1 cellular context compared by ENCODE assay signal in the genomic region with DNA sequence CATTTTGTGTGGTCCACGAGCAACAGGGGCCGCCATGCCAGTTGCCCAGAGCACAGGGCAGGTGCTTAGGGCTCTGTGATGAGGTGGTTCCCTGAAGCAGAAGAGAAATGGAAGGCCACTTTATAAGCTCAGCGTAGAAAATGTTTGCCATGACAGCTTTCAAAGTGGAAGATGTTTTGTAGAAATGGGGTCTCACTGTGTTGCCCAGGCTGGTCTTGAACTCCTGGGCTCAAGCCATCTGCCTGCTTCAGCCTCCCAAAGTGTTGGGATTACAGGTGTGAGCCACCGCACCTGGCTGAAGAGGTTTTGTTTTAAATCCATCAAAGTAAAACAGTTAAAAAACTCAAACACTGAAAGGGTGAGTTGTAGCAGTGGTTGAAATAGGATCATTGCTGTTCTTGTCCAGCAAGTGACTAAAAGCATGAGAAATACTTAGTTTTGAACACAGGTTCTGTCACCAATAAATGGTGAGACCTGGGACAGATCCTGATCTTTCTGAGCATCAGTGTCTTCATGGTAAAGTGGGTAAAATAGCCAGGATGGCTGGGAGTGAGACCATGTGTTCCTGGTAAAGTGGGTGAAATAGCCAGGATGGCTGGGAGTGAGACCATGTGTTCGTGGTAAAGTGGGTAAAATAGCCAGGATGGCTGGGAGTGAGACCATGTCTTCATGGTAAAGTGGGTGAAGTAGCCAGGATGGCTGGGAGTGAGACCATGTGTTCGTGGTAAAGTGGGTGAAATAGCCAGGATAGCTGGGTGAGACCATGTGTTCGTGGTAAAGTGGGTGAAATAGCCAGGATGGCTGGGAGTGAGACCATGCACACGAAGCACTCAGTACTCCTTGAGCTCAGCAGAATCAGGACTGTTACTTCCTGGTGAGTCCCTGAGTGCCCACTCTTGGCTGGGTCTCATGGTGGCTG.
TF ChIP-seq lines count a peak whose summit lies in the region.

No MANE protein-coding gene starts in this region.

TF ChIP-seq in GM12878, 131 proteins besides CTCF, POLR2A, EP300 and RAD21:
- TF ChIP-seq ZBTB4 (CRISPR knock-in tag; IDR thresholded peaks at IDR 0.05) (no peak), YY1 (IDR thresholded peaks at IDR 0.05; ENCODE audit: low read depth, low read length) (no peak)
- TF ChIP-seq, protein P1, sequence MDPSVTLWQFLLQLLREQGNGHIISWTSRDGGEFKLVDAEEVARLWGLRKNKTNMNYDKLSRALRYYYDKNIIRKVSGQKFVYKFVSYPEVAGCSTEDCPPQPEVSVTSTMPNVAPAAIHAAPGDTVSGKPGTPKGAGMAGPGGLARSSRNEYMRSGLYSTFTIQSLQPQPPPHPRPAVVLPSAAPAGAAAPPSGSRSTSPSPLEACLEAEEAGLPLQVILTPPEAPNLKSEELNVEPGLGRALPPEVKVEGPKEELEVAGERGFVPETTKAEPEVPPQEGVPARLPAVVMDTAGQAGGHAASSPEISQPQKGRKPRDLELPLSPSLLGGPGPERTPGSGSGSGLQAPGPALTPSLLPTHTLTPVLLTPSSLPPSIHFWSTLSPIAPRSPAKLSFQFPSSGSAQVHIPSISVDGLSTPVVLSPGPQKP (IDR thresholded peaks at IDR 0.05; ENCODE audit: low read depth, low read length): no peak
